ENCODE assay signal across 9 cellular contexts in genomic region chr7:77685219-77685618, GRCh38. TPM values are rescaled to one million over a fixed set of nuclear protein-coding genes. Genes with fewer than 3 reads are reported as not detected.
DNase-seq lines count a peak whose midpoint lies in the region; ATAC-seq and TF ChIP-seq lines count a peak whose summit lies in the region.
"Had no signal": no experiment of that assay in that cellular context is flagged by ENCODE, and none has a peak within 500 bp of the region (broad histone marks: within the 10 kb centered on the region; RNA-seq: fewer than 3 reads in every experiment).

No MANE protein-coding gene starts in this region.

- peaks cover 23% of the 10 kb centered on the region for H3K36me3 Mint-ChIP-seq in neural progenitor cell

- no peak for TF ChIP-seq RAD21 in IMR-90 (IDR thresholded peaks at IDR 0.05; ENCODE audit: low read length)

- H4K5ac ChIP-seq in IMR-90 (ENCODE audit: low read depth, low read length), result no peak overlapping the region

- H3K9me1 ChIP-seq in IMR-90 (ENCODE audit: insufficient read depth, low read length), result peaks cover 19% of the 10 kb centered on the region

- no peak overlapping the region for H3K27ac Mint-ChIP-seq in neural progenitor cell
- H3K27ac Mint-ChIP-seq: activated T-cell treated with anti-CD3 and anti-CD28 coated beads, Interleukin-2, amount 50 U/mL, for 24 hours had no signal

- ATAC-seq in IMR-90 (ENCODE audit: low read depth) (no peak), heart left ventricle (peak; percentile 22 to 50 (median 34)), sciatic nerve (peak; percentile 78), GM19023 (IDR thresholded peaks at IDR 0.05; ENCODE audit: unreplicated experiment) (no peak), HG03196 (IDR thresholded peaks at IDR 0.05; ENCODE audit: unreplicated experiment) (no peak)

- H3K36me3 ChIP-seq in IMR-90 (ENCODE audit: control insufficient read depth, insufficient read depth, low read length) (peaks cover 11% of the 10 kb centered on the region), heart left ventricle (peaks cover 0 to 24% (median 18%) of the 10 kb centered on the region in 9 donors), neural progenitor cell (no peaks in the 10 kb centered on the region)

- no peaks in the 10 kb centered on the region for H3K27me3 Mint-ChIP-seq in neural progenitor cell (ENCODE audit: insufficient read depth, low read depth)
- H3K27me3 Mint-ChIP-seq: activated T-cell treated with anti-CD3 and anti-CD28 coated beads, Interleukin-2, amount 50 U/mL, for 24 hours had no signal

- no peak overlapping the region for H3K4me2 ChIP-seq in IMR-90 (ENCODE audit: low read depth, low read length)
- H3K4me2 ChIP-seq in neural progenitor cell, result no peak overlapping the region

- no peak overlapping the region for H3K27ac ChIP-seq in IMR-90 (ENCODE audit: insufficient read depth, low read length)
- H3K27ac ChIP-seq in heart left ventricle, result peak overlapping the region in 1 of 12 donors; percentile 70
- H3K27ac ChIP-seq in neural progenitor cell, result no peak overlapping the region

- peaks cover 23% of the 10 kb centered on the region; the same call in 1 of the 2 replicates for H4K20me1 ChIP-seq in IMR-90 (ENCODE audit: insufficient read depth, low read length)
- no peaks in the 10 kb centered on the region for H4K20me1 ChIP-seq in neural progenitor cell (ENCODE audit: low read depth)

- H3K56ac ChIP-seq in IMR-90 (ENCODE audit: extremely low read depth, insufficient read depth, low read length), result no peak overlapping the region

- peak overlapping the region; percentile 64; the same call in 1 of the 2 replicates for H3K18ac ChIP-seq in IMR-90 (ENCODE audit: low read depth, low read length)

- peak overlapping the region; percentile 48; the same call in 1 of the 2 replicates for H3K14ac ChIP-seq in IMR-90 (replicated peaks; ENCODE audit: low read depth, low read length)

- H3K79me2 ChIP-seq in neural progenitor cell (ENCODE audit: low read depth), result peaks cover 42% of the 10 kb centered on the region

- TF ChIP-seq CTCF in IMR-90 (conservative IDR thresholded peaks at IDR 0.05; ENCODE audit: low read depth, low read length), result no peak
- TF ChIP-seq CTCF in heart left ventricle (IDR thresholded peaks at IDR 0.05), result no peak
- TF ChIP-seq CTCF in neural progenitor cell (IDR thresholded peaks at IDR 0.05), result no peak

- no peak for DNase-seq in IMR-90
- DNase-seq in NOMO-1 treated with dmso at 0.1 percent for 144 hours (lab: John Stamatoyannopoulos, UW; ENCODE audit: unreplicated experiment), result peak; percentile 58
- DNase-seq in heart left ventricle, result no peak
- DNase-seq in sciatic nerve (ENCODE audit: low spot score), result no peak
- no peak for DNase-seq in superior temporal gyrus (ENCODE audit: extremely low spot score)
- DNase-seq in neural progenitor cell (ENCODE audit: low spot score), result no peak
- DNase-seq: activated T-cell treated with anti-CD3 and anti-CD28 coated beads, Interleukin-2, amount 50 U/mL, for 24 hours had no signal

- no peak overlapping the region for H2BK120ac ChIP-seq in IMR-90 (ENCODE audit: low read depth, low read length)

- H3K27me3 ChIP-seq in IMR-90 (ENCODE audit: control insufficient read depth, insufficient read depth, low read length) (no peaks in the 10 kb centered on the region), heart left ventricle (no peaks in the 10 kb centered on the region), neural progenitor cell (no peaks in the 10 kb centered on the region)

- POLR2A ChIA-PET in IMR-90 (lab: Charles Lee; ENCODE audit: unreplicated experiment), result no interaction called here

- 0 out of 2 replicates have a peak overlapping the region, but pooled peaks have one; percentile 1 for H3K4ac ChIP-seq in IMR-90 (ENCODE audit: low read depth, low read length)

- H3K9ac ChIP-seq in IMR-90 (ENCODE audit: low read depth, low read length), result no peak overlapping the region
- no peak overlapping the region for H3K9ac ChIP-seq in neural progenitor cell

- no CpG with 5 or more reads among the region's 6 CpGs for WGBS in IMR-90 (ENCODE audit: extremely low coverage in 2 of 2, insufficient read length in 1 of 2), 2 experiments
- WGBS in heart left ventricle, 4 donors, result 56 to 66% (median 59%) methylated on average over 6 of the region's 6 CpGs

- H2AK9ac ChIP-seq in IMR-90 (replicated peaks; ENCODE audit: low read depth, low read length, poor library complexity), result no peak overlapping the region

- no peak overlapping the region for H3K4me3 Mint-ChIP-seq in neural progenitor cell
- H3K4me3 Mint-ChIP-seq: activated T-cell treated with anti-CD3 and anti-CD28 coated beads, Interleukin-2, amount 50 U/mL, for 24 hours had no signal

- H2AFZ ChIP-seq in IMR-90 (replicated peaks; ENCODE audit: low read length, poor library complexity), result no peak overlapping the region
- no peak overlapping the region for H2AFZ ChIP-seq in neural progenitor cell (replicated peaks)

- no peak overlapping the region for H3K4me3 ChIP-seq in IMR-90 (ENCODE audit: insufficient read depth, low read depth, low read length)
- no peak overlapping the region for H3K4me3 ChIP-seq in heart left ventricle
- no peak overlapping the region for H3K4me3 ChIP-seq in neural progenitor cell

- H3F3A ChIP-seq in neural progenitor cell (ENCODE audit: low read depth), result no peaks in the 10 kb centered on the region

- peaks cover 18% of the 10 kb centered on the region; the same call in 1 of the 2 replicates for H3K4me1 ChIP-seq in IMR-90 (ENCODE audit: control insufficient read depth, insufficient read depth, low read length)
- H3K4me1 ChIP-seq in heart left ventricle, result peaks cover 0 to 34% (median 4%) of the 10 kb centered on the region in 12 donors
- H3K4me1 ChIP-seq in neural progenitor cell, result peaks cover 4% of the 10 kb centered on the region

- intact Hi-C loops in IMR-90 (cut with micrococcal nuclease) (no loop called here), heart left ventricle (cut with DNase I) (no loop called here), sciatic nerve (cut with DNase I) (no loop called here)

- no peaks in the 10 kb centered on the region for H3K9me3 ChIP-seq in IMR-90 (ENCODE audit: control insufficient read depth, insufficient read depth, low read length)
- no peaks in the 10 kb centered on the region for H3K9me3 ChIP-seq in heart left ventricle
- no peaks in the 10 kb centered on the region for H3K9me3 ChIP-seq in neural progenitor cell (ENCODE audit: low read depth)

- BruUV-seq in IMR-90 (replicated peaks; lab: Mats Ljungman, UMichigan), result no TSS peak

- no peak overlapping the region for H2BK20ac ChIP-seq in IMR-90 (ENCODE audit: low read depth, low read length)

- H2BK15ac ChIP-seq in IMR-90 (ENCODE audit: low read depth, low read length), result no peak overlapping the region

- no peak for TF ChIP-seq POLR2A in IMR-90 (IDR thresholded peaks at IDR 0.05; ENCODE audit: low read depth, low read length)
- no peak for TF ChIP-seq POLR2A in heart left ventricle (IDR thresholded peaks at IDR 0.05)

- H4K8ac ChIP-seq in IMR-90 (ENCODE audit: low read depth in 2 of 2, low read length in 2 of 2), result no peak overlapping the region

- dilution Hi-C loops in IMR-90 (cut with HindIII; ENCODE audit: low sequenced_read_pairs, unreplicated experiment), result no loop called here

- no peak overlapping the region for H3K23ac ChIP-seq in IMR-90 (ENCODE audit: low read depth, low read length)

- H3K79me1 ChIP-seq in IMR-90 (ENCODE audit: low read depth in 1 of 2, low read length in 2 of 2), result peaks cover 25 to 66% of the 10 kb centered on the region in 2 experiments

- in situ Hi-C loops in IMR-90 (cut with MboI; ENCODE audit: low sequenced_read_pairs), result no loop called here

- peak overlapping the region; percentile 31; the same call in 1 of the 2 replicates for H2AK5ac ChIP-seq in IMR-90 (ENCODE audit: low read depth, low read length)

- no peaks in the 10 kb centered on the region for H3K9me3 Mint-ChIP-seq in neural progenitor cell
- H3K9me3 Mint-ChIP-seq: activated T-cell treated with anti-CD3 and anti-CD28 coated beads, Interleukin-2, amount 50 U/mL, for 24 hours had no signal

- H3K4me1 Mint-ChIP-seq in neural progenitor cell, result peaks cover 14% of the 10 kb centered on the region

- no peak overlapping the region for H4K91ac ChIP-seq in IMR-90 (ENCODE audit: insufficient read depth, low read depth, low read length)

- no peak overlapping the region for H2BK5ac ChIP-seq in IMR-90 (ENCODE audit: low read depth, low read length, poor library complexity, severe bottlenecking)

- CTCF ChIA-PET in IMR-90 (lab: Yijun Ruan, JAX), result no interaction called here

TF ChIP-seq in IMR-90, 13 proteins besides CTCF, POLR2A, EP300 and RAD21:
- TF ChIP-seq BHLHE40 (IDR thresholded peaks at IDR 0.05; ENCODE audit: low read depth, low read length) (no peak), MAFK (IDR thresholded peaks at IDR 0.05; ENCODE audit: low read depth, low read length) (no peak), CHD1 (IDR thresholded peaks at IDR 0.05; ENCODE audit: low read depth, low read length) (no peak), MAZ (IDR thresholded peaks at IDR 0.05; ENCODE audit: borderline replicate concordance, low read depth, low read length) (no peak), RFX5 (IDR thresholded peaks at IDR 0.05; ENCODE audit: low read depth, low read length) (no peak), NFE2L2 (IDR thresholded peaks at IDR 0.05; ENCODE audit: low read depth, low read length) (no peak), FOS (IDR thresholded peaks at IDR 0.05; ENCODE audit: low read depth, low read length) (no peak), SMC3 (IDR thresholded peaks at IDR 0.05; ENCODE audit: low read depth, low read length) (no peak), CEBPB (IDR thresholded peaks at IDR 0.05; ENCODE audit: low read depth, low read length) (no peak), MXI1 (IDR thresholded peaks at IDR 0.05; ENCODE audit: borderline replicate concordance, low read depth, low read length) (no peak)

RNA-seq across cellular contexts. Expression of gene RSBN1L, which starts 11.0 kb away (rescaled TPM):
- total RNA-seq in IMR-90 (2012; rRNA removed) (14.7 and 23.6 TPM in 2 replicates), heart left ventricle (10 to 100 TPM in 4 of 9 donors, 1 to 10 TPM in 5; 5.6 to 12.1 (median 9.9) TPM), sciatic nerve (23.7 TPM), neural progenitor cell (ENCODE audit: low replicate concordance) (18.4 and 25.0 TPM in 2 replicates)
- polyA plus RNA-seq in IMR-90 (2012; rRNA removed) (5.7 and 7.8 TPM in 2 replicates), heart left ventricle (1 to 10 TPM; 4.0 to 4.7 TPM)
- 1.1 and 1.7 TPM in 2 replicates for polyA plus RNA-seq in IMR-90 (2012; cell fraction: cytosol; rRNA removed)
- polyA plus RNA-seq in IMR-90 (2012; cell fraction: nucleus; rRNA removed; ENCODE audit: low replicate concordance), result 1.8 and 10.0 TPM in 2 replicates

Comparison
In these comparisons a context has a peak if more than half of its experiments do, and no peak if none do; other contexts are left out.
1. ATAC-seq: peak in heart left ventricle (4 of 4) and sciatic nerve (single experiment); none in IMR-90 (single experiment), GM19023 (single experiment) and HG03196 (single experiment).